In genomic region chr5:80780761-80781285, GRCh38 we compare ENCODE assay signal across 25 cellular contexts.
"Had no signal": no experiment of that assay in that cellular context is flagged by ENCODE, and none has a peak within 500 bp of the region (broad histone marks: within the 10 kb centered on the region; RNA-seq: fewer than 3 reads in every experiment).

No MANE protein-coding gene starts in this region.

- H3K9ac ChIP-seq: neural progenitor cell had no signal

- H3K4me2 ChIP-seq: neural progenitor cell, smooth muscle cell had no signal

- H3K4me1 ChIP-seq: ascending aorta, left lung, neural progenitor cell, sigmoid colon, upper lobe of right lung had no signal

- H3K9me3 Mint-ChIP-seq: activated B cell treated with CpG ODN at 0.5 μM for 24 hours; activated T-helper 1 cell treated with anti-CD3 and anti-CD28 coated beads, Interleukin-12 subunit alpha, Interleukin-12 subunit beta, Interleukin-2, Interleukin-4 antibody, amounts not matched to agents 30 ng/mL and 10 ng/mL and 1 ng/mL, durations not matched to agents 14 hours and 24 hours and 36 hours; mesothelial cell of epicardium; naive thymus-derived CD8-positive, alpha-beta T cell; neural progenitor cell; stimulated activated memory B cell treated with anti-CD40 and anti-IgM and Interleukin-4, amounts not matched to agents 10 μg/mL and 1 μg/mL and 100 μg/mL, for 72 hours had no signal

- H3K27me3 ChIP-seq: ascending aorta, left lung, neural progenitor cell, sigmoid colon, upper lobe of right lung had no signal

- H3K4me1 Mint-ChIP-seq: activated B cell treated with CpG ODN at 0.5 μM for 24 hours; neural progenitor cell; stimulated activated memory B cell treated with anti-CD40 and anti-IgM and Interleukin-4, amounts not matched to agents 10 μg/mL and 1 μg/mL and 100 μg/mL, for 72 hours had no signal

- H3K27ac ChIP-seq: ascending aorta, left lung, neural progenitor cell, sigmoid colon, thoracic aorta, upper lobe of right lung had no signal

- DNase-seq: activated B cell treated with CpG ODN at 0.5 μM for 24 hours; activated CD4-positive, alpha-beta T cell treated with anti-CD3 and anti-CD28 coated beads for 4 hours; activated CD4-positive, alpha-beta T cell treated with anti-CD3 and anti-CD28 coated beads, Interleukin-2, amount 50 U/mL, for 48 hours; activated gamma-delta T cell; activated naive CD4-positive, alpha-beta T cell treated with anti-CD3 and anti-CD28 coated beads, Interleukin-2, amount 50 U/mL, for 16 hours; central memory CD4-positive, alpha-beta T cell; dermis blood vessel endothelial cell; effector CD8-positive, alpha-beta T cell; foreskin melanocyte; immature natural killer cell; left lung; naive thymus-derived CD8-positive, alpha-beta T cell; retina; sigmoid colon; T-helper 1 cell; T-helper 9 cell; upper lobe of right lung had no signal

- H3K27ac Mint-ChIP-seq: activated B cell treated with CpG ODN at 0.5 μM for 24 hours; activated T-helper 1 cell treated with anti-CD3 and anti-CD28 coated beads, Interleukin-12 subunit alpha, Interleukin-12 subunit beta, Interleukin-2, Interleukin-4 antibody, amounts not matched to agents 30 ng/mL and 10 ng/mL and 1 ng/mL, durations not matched to agents 14 hours and 24 hours and 36 hours; mesothelial cell of epicardium; neural progenitor cell; stimulated activated memory B cell treated with anti-CD40 and anti-IgM and Interleukin-4, amounts not matched to agents 10 μg/mL and 1 μg/mL and 100 μg/mL, for 72 hours had no signal

- H3K27me3 Mint-ChIP-seq: activated B cell treated with CpG ODN at 0.5 μM for 24 hours; naive thymus-derived CD8-positive, alpha-beta T cell; stimulated activated memory B cell treated with anti-CD40 and anti-IgM and Interleukin-4, amounts not matched to agents 10 μg/mL and 1 μg/mL and 100 μg/mL, for 72 hours had no signal

- H3K36me3 ChIP-seq: neural progenitor cell had no signal

- ATAC-seq: left lung; naive thymus-derived CD8-positive, alpha-beta T cell; stimulated activated memory B cell treated with anti-CD40 and anti-IgM and Interleukin-4, amounts not matched to agents 10 μg/mL and 1 μg/mL and 100 μg/mL, for 72 hours; upper lobe of right lung had no signal

- H3K9me3 ChIP-seq: ascending aorta, left lung, sigmoid colon, thoracic aorta, upper lobe of right lung had no signal

- H3K4me3 Mint-ChIP-seq: activated B cell treated with CpG ODN at 0.5 μM for 24 hours; activated T-helper 1 cell treated with anti-CD3 and anti-CD28 coated beads, Interleukin-12 subunit alpha, Interleukin-12 subunit beta, Interleukin-2, Interleukin-4 antibody, amounts not matched to agents 30 ng/mL and 10 ng/mL and 1 ng/mL, durations not matched to agents 14 hours and 24 hours and 36 hours; immature natural killer cell; mesothelial cell of epicardium; naive thymus-derived CD8-positive, alpha-beta T cell; neural progenitor cell; stimulated activated memory B cell treated with anti-CD40 and anti-IgM and Interleukin-4, amounts not matched to agents 10 μg/mL and 1 μg/mL and 100 μg/mL, for 72 hours had no signal

- H2AFZ ChIP-seq: neural progenitor cell had no signal

- H3K4me3 ChIP-seq: ascending aorta, left lung, lung, neural progenitor cell, sigmoid colon, smooth muscle cell, thoracic aorta, upper lobe of right lung had no signal
